In the genomic region with DNA sequence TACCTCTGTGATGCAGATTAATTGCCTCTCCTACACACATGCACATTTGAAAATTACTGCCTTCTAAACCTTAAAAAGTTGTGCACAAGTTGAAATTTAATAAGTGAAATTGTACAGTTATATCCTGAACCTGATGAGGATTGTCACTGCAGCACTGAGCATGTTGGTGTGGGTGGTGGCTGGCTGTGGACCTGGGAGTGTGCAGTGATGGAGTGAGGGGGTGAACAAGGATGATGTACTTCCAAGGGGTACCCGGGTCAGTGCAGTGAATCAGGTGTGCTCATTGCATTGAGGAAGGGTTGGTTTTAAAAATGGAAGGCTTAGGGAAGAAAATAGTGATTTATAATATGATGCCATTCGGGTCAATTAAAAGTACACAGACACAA, we compare ENCODE assay signal across 18 cellular contexts. TPM values are rescaled to one million over a fixed set of nuclear protein-coding genes. Genes with fewer than 3 reads are reported as not detected.
DNase-seq lines count a peak whose midpoint lies in the region; ATAC-seq, FAIRE-seq and TF ChIP-seq lines count a peak whose summit lies in the region.
"Had no signal": no experiment of that assay in that cellular context is flagged by ENCODE, and none has a peak within 500 bp of the region (broad histone marks: within the 10 kb centered on the region; RNA-seq: fewer than 3 reads in every experiment).

No MANE protein-coding gene starts in this region.

- CTCF ChIA-PET in Calu3 (lab: Charles Lee), result no interaction called here

- no peak overlapping the region for H3K27ac ChIP-seq in neural progenitor cell
- no peak overlapping the region for H3K27ac ChIP-seq in coronary artery
- H3K27ac ChIP-seq: A549, HL-60 had no signal

- intact Hi-C loops in Calu3 (cut with micrococcal nuclease; ENCODE audit: unreplicated experiment), result no loop called here
- intact Hi-C loops in cardiac septum (cut with DNase I), result no loop called here

- ATAC-seq in activated naive CD4-positive, alpha-beta T cell treated with anti-CD3 and anti-CD28 coated beads, Interleukin-2, amount 50 U/mL, for 72 hours, result no peak
- ATAC-seq in central memory CD8-positive, alpha-beta T cell (replicated peaks; ENCODE audit: extremely low read depth, poor library complexity, severe bottlenecking), result no peak
- ATAC-seq: A549 had no signal

- H3K36me3 Mint-ChIP-seq in activated naive CD4-positive, alpha-beta T cell treated with anti-CD3 and anti-CD28 coated beads, Interleukin-2, amount 50 U/mL, for 72 hours, result peaks cover 0 to 9% of the 10 kb centered on the region in 2 donors
- H3K36me3 Mint-ChIP-seq in Calu3 (ENCODE audit: insufficient read depth, unreplicated experiment), result no peaks in the 10 kb centered on the region
- peaks cover 18% of the 10 kb centered on the region for H3K36me3 Mint-ChIP-seq in central memory CD8-positive, alpha-beta T cell (ENCODE audit: insufficient read depth)
- peaks cover 14% of the 10 kb centered on the region for H3K36me3 Mint-ChIP-seq in neural progenitor cell

- peak overlapping the region; percentile 5 to 11 for H3K27ac Mint-ChIP-seq in activated naive CD4-positive, alpha-beta T cell treated with anti-CD3 and anti-CD28 coated beads, Interleukin-2, amount 50 U/mL, for 72 hours
- H3K27ac Mint-ChIP-seq in Calu3 (ENCODE audit: unreplicated experiment) (peak overlapping the region; percentile 60), neural progenitor cell (peak overlapping the region; percentile 5)
- peak overlapping the region; percentile 78 for H3K27ac Mint-ChIP-seq in central memory CD8-positive, alpha-beta T cell (ENCODE audit: low read depth)

- H2AFZ ChIP-seq in neural progenitor cell (replicated peaks), result no peak overlapping the region

- no peaks in the 10 kb centered on the region for H3K36me3 ChIP-seq in neural progenitor cell

- no TSS peak for BruUV-seq in Calu3 (replicated peaks; lab: Mats Ljungman, UMichigan)

- no peak for DNase-seq in activated naive CD4-positive, alpha-beta T cell treated with anti-CD3 and anti-CD28 coated beads, Interleukin-2, amount 50 U/mL, for 72 hours (ENCODE audit: low spot score in 2 of 2)
- no peak for DNase-seq in activated naive CD4-positive, alpha-beta T cell treated with Interleukin-2 at 50 U/mL for 16 hours
- no peak for DNase-seq in Calu3
- DNase-seq in central memory CD8-positive, alpha-beta T cell (ENCODE audit: low spot score in 2 of 2), result no peak
- no peak for DNase-seq in neural progenitor cell (ENCODE audit: low spot score)
- DNase-seq in coronary artery (ENCODE audit: low spot score), result no peak
- no peak for DNase-seq in GM12892 (ENCODE audit: insufficient read length)
- DNase-seq in cardiac septum (ENCODE audit: low spot score), result no peak
- DNase-seq: DMS79, GOT3, NCI-H1048, NCI-H1436, NCI-H1930, NCI-H345, NCI-H524 treated with DMSO at 0.1 percent for 48 hours, SHP77 had no signal

- H3K27me3 ChIP-seq in neural progenitor cell, result no peaks in the 10 kb centered on the region

- H3K4me2 ChIP-seq in neural progenitor cell, result no peak overlapping the region
- H3K4me2 ChIP-seq: A549 had no signal

- H3K9me3 ChIP-seq in neural progenitor cell (ENCODE audit: low read depth), result no peaks in the 10 kb centered on the region
- H3K9me3 ChIP-seq: A549 had no signal

- H3K9me3 Mint-ChIP-seq in activated naive CD4-positive, alpha-beta T cell treated with anti-CD3 and anti-CD28 coated beads, Interleukin-2, amount 50 U/mL, for 72 hours, result no peaks in the 10 kb centered on the region
- H3K9me3 Mint-ChIP-seq in Calu3 (ENCODE audit: low read depth, unreplicated experiment) (no peaks in the 10 kb centered on the region), neural progenitor cell (no peaks in the 10 kb centered on the region)
- H3K9me3 Mint-ChIP-seq in central memory CD8-positive, alpha-beta T cell, result no peaks in the 10 kb centered on the region

- TF ChIP-seq CTCF in Calu3 (IDR thresholded peaks at IDR 0.05; ENCODE audit: unreplicated experiment) (no peak), neural progenitor cell (IDR thresholded peaks at IDR 0.05) (no peak), coronary artery (IDR thresholded peaks at IDR 0.05) (no peak)

- H3K4me3 ChIP-seq in neural progenitor cell (no peak overlapping the region), coronary artery (no peak overlapping the region)
- H3K4me3 ChIP-seq: A549 had no signal

- H3K4me3 Mint-ChIP-seq in Calu3 (ENCODE audit: low read depth, unreplicated experiment) (no peak overlapping the region), neural progenitor cell (no peak overlapping the region)
- no peak overlapping the region for H3K4me3 Mint-ChIP-seq in central memory CD8-positive, alpha-beta T cell

- no peak overlapping the region for H3K9ac ChIP-seq in neural progenitor cell

- H3K4me1 Mint-ChIP-seq in Calu3 (ENCODE audit: low read depth, unreplicated experiment), result no peaks in the 10 kb centered on the region
- H3K4me1 Mint-ChIP-seq in central memory CD8-positive, alpha-beta T cell, result peaks cover 39% of the 10 kb centered on the region
- H3K4me1 Mint-ChIP-seq in neural progenitor cell, result no peaks in the 10 kb centered on the region

- H4K20me1 ChIP-seq in neural progenitor cell (ENCODE audit: low read depth), result peaks cover 21% of the 10 kb centered on the region

- no peaks in the 10 kb centered on the region for H3K4me1 ChIP-seq in neural progenitor cell
- H3K4me1 ChIP-seq: A549 had no signal

- no peaks in the 10 kb centered on the region for H3F3A ChIP-seq in neural progenitor cell (ENCODE audit: low read depth)

- no peak for TF ChIP-seq POLR2A in GM12892 (IDR thresholded peaks at IDR 0.05; ENCODE audit: low read depth, low read length)

- H3K27me3 Mint-ChIP-seq in Calu3 (ENCODE audit: unreplicated experiment) (no peaks in the 10 kb centered on the region), neural progenitor cell (ENCODE audit: insufficient read depth, low read depth) (no peaks in the 10 kb centered on the region)
- H3K27me3 Mint-ChIP-seq in central memory CD8-positive, alpha-beta T cell, result no peaks in the 10 kb centered on the region

- no peak for FAIRE-seq in GM12892 (lab: Jason Lieb, UNC)
- FAIRE-seq: A549 had no signal

- peaks cover 6% of the 10 kb centered on the region for H3K79me2 ChIP-seq in neural progenitor cell (ENCODE audit: low read depth)

RNA-seq across cellular contexts. Expression of gene DIP2A, which starts 24.1 kb away (rescaled TPM):
- 10 to 100 TPM; 42.4 to 60.1 TPM for total RNA-seq in activated naive CD4-positive, alpha-beta T cell treated with anti-CD3 and anti-CD28 coated beads, Interleukin-2, amount 50 U/mL, for 72 hours
- total RNA-seq in Calu3 (2022) (27.8 and 29.3 TPM in 2 replicates), neural progenitor cell (ENCODE audit: low replicate concordance) (50.7 and 54.1 TPM in 2 replicates), cardiac septum (38.9 TPM)
- polyA plus RNA-seq in GM12892 (2012; ENCODE audit: missing spikeins), result 20.8 TPM

Comparison
In these comparisons a context has a peak if more than half of its experiments do, and no peak if none do; other contexts are left out.
1. H3K27ac Mint-ChIP-seq: peak in every context shown above with its lines; median percentile 78 in central memory CD8-positive, alpha-beta T cell; 60 in Calu3; 8 in activated naive CD4-positive, alpha-beta T cell treated with anti-CD3 and anti-CD28 coated beads, Interleukin-2, amount 50 U/mL, for 72 hours; 5 in neural progenitor cell.